ENCODE assay signal across 20 cellular contexts in genomic region chr3:149501524-149501923, GRCh38. TPM values are rescaled to one million over a fixed set of nuclear protein-coding genes. Genes with fewer than 3 reads are reported as not detected.
DNase-seq lines count a peak whose midpoint lies in the region; ATAC-seq, FAIRE-seq and TF ChIP-seq lines count a peak whose summit lies in the region.
"Had no signal": no experiment of that assay in that cellular context is flagged by ENCODE, and none has a peak within 500 bp of the region (broad histone marks: within the 10 kb centered on the region; RNA-seq: fewer than 3 reads in every experiment).

No MANE protein-coding gene starts in this region.

- no peaks in the 10 kb centered on the region for H3K27me3 ChIP-seq in PC-9 (ENCODE audit: insufficient read depth, low read depth)
- H3K27me3 ChIP-seq in fibroblast of lung (ENCODE audit: control insufficient read depth, insufficient read depth, low read length) = no peaks in the 10 kb centered on the region
- no peaks in the 10 kb centered on the region for H3K27me3 ChIP-seq in osteoblast (ENCODE audit: insufficient read depth, low read length)

- H3K79me2 ChIP-seq in PC-9 (ENCODE audit: low read depth) (no peaks in the 10 kb centered on the region), fibroblast of lung (ENCODE audit: control insufficient read depth, insufficient read depth, low read length) (no peaks in the 10 kb centered on the region), osteoblast (ENCODE audit: insufficient read depth, low read length) (peaks cover 11% of the 10 kb centered on the region)

- no peak overlapping the region for H2AFZ ChIP-seq in PC-9
- H2AFZ ChIP-seq in fibroblast of lung (ENCODE audit: low read length) = no peak overlapping the region
- peak overlapping the region; percentile 22 for H2AFZ ChIP-seq in osteoblast (ENCODE audit: low read length)

- no peaks in the 10 kb centered on the region for H3K36me3 ChIP-seq in PC-9 (ENCODE audit: low read depth)
- no peaks in the 10 kb centered on the region for H3K36me3 ChIP-seq in fibroblast of lung (ENCODE audit: control insufficient read depth, insufficient read depth, low read length)
- no peaks in the 10 kb centered on the region for H3K36me3 ChIP-seq in osteoblast (ENCODE audit: insufficient read depth, low read length)

- POLR2A ChIA-PET in PC-9 (lab: Charles Lee; ENCODE audit: unreplicated experiment) = interaction anchor here (0.6 to 0.7 kb wide), 2 partner anchors 157 to 650 kb away, joined by 3 to 6 read pairs; no protein-coding TSS in a partner anchor

- H3K27ac ChIP-seq in PC-9 (peak overlapping the region; percentile 48), fibroblast of lung (ENCODE audit: insufficient read depth, low read length) (peak overlapping the region; percentile 2), osteoblast (ENCODE audit: low read depth, low read length) (peak overlapping the region; percentile 95)

- no peak for ATAC-seq in HG02840 (IDR thresholded peaks at IDR 0.05; ENCODE audit: low FRiP score, unreplicated experiment)
- ATAC-seq: stimulated activated effector memory CD8-positive, alpha-beta T cell treated with anti-CD3 and anti-CD28 coated beads, Interleukin-12 subunit alpha, Interleukin-12 subunit beta, amount 100 ng/mL, for 72 hours had no signal

- H3K9ac ChIP-seq in fibroblast of lung (ENCODE audit: insufficient read depth, low read length) = no peak overlapping the region

- H4K20me1 ChIP-seq in PC-9 (ENCODE audit: insufficient read depth) (no peaks in the 10 kb centered on the region), fibroblast of lung (ENCODE audit: control insufficient read depth, extremely low read depth, insufficient read depth, low read length) (no peaks in the 10 kb centered on the region), osteoblast (ENCODE audit: insufficient read depth, low read length) (no peaks in the 10 kb centered on the region)

- H3K9me3 ChIP-seq in PC-9 (ENCODE audit: insufficient read depth, low read depth) (no peaks in the 10 kb centered on the region), fibroblast of lung (ENCODE audit: control insufficient read depth, insufficient read depth, low read depth, low read length) (no peaks in the 10 kb centered on the region), osteoblast (ENCODE audit: low read depth, low read length) (no peaks in the 10 kb centered on the region)

- FAIRE-seq in HTR-8/SVneo (lab: Jason Lieb, UNC) = no peak

- H3K9me2 ChIP-seq in PC-9 (ENCODE audit: insufficient read depth) = no peaks in the 10 kb centered on the region

- intact Hi-C loops in PC-9 (cut with micrococcal nuclease; ENCODE audit: unreplicated experiment) = no loop called here

- no peaks in the 10 kb centered on the region for H3F3A ChIP-seq in PC-9 (ENCODE audit: insufficient read depth, low read depth)

- H3K4me2 ChIP-seq in PC-9 = peak overlapping the region; percentile 26
- H3K4me2 ChIP-seq in fibroblast of lung (ENCODE audit: extremely low read depth, insufficient read depth, low read length) = no peak overlapping the region
- peak overlapping the region; percentile 46 for H3K4me2 ChIP-seq in osteoblast (ENCODE audit: insufficient read depth, low read length)

- TF ChIP-seq CTCF in AG09309 (IDR thresholded peaks at IDR 0.05; ENCODE audit: control insufficient read depth, insufficient read depth, low read depth, low read length, missing control alignments) (no peak), PC-9 (conservative IDR thresholded peaks at IDR 0.05) (no peak), fibroblast of lung (conservative IDR thresholded peaks at IDR 0.05 in 1 of 2, IDR thresholded peaks at IDR 0.05 in 1 of 2; ENCODE audit: low read depth in 1 of 2, low read length in 2 of 2) (no peak), osteoblast (IDR thresholded peaks at IDR 0.05; ENCODE audit: extremely low read depth, low read depth, low read length) (no peak)

- DNase-seq in AG09309 (ENCODE audit: low read depth) = peak; percentile 90
- DNase-seq in PC-9 = peak; percentile 22 to 89
- DNase-seq in fibroblast of lung (ENCODE audit: low read depth in 2 of 2) = peak; percentile 57 to 90
- DNase-seq in osteoblast (ENCODE audit: insufficient read length, low spot score, missing footprints) = peak; percentile 56
- DNase-seq in NCI-H2171 treated with DMSO at 0.1 percent for 48 hours (lab: John Stamatoyannopoulos, UW) = no peak
- no peak for DNase-seq in HTR-8/SVneo (ENCODE audit: insufficient read length, low spot score)
- no peak for DNase-seq in stimulated activated CD8-positive, alpha-beta memory T cell treated with anti-CD3 and anti-CD28 coated beads, Interleukin-4, amount 100 ng/mL, for 48 hours
- DNase-seq: activated naive CD4-positive, alpha-beta T cell treated with Interleukin-2 at 50 U/mL for 16 hours; C1 segment of cervical spinal cord; glutamatergic neuron; GOT3; MM.1S; nucleus accumbens; stimulated activated CD4-positive, alpha-beta T cell treated with anti-CD3 and anti-CD28 coated beads, Interleukin-2, amount 100 ng/mL, for 24 hours; T1000 had no signal

- H3K4me3 ChIP-seq in AG09309 (ENCODE audit: control insufficient read depth, low read depth, low read length) = no peak overlapping the region
- H3K4me3 ChIP-seq in PC-9 = no peak overlapping the region
- no peak overlapping the region for H3K4me3 ChIP-seq in fibroblast of lung (replicated peaks in 1 of 4; ENCODE audit: control extremely low read depth in 1 of 4, insufficient read depth in 1 of 4, low read depth in 3 of 4, low read length in 4 of 4)
- peak overlapping the region; percentile 6 for H3K4me3 ChIP-seq in osteoblast (ENCODE audit: insufficient read depth, low read length)

- BruUV-seq in PC-9 (replicated peaks; lab: Mats Ljungman, UMichigan) = no TSS peak

- CTCF ChIA-PET in PC-9 (lab: Charles Lee) = interaction anchor here (1.0 kb wide), 1 partner anchor 12 kb away, joined by 3 read pairs; no protein-coding TSS in a partner anchor

- H3K4me1 ChIP-seq in PC-9 (replicated peaks; ENCODE audit: insufficient read depth) (peaks cover 13% of the 10 kb centered on the region), fibroblast of lung (ENCODE audit: control insufficient read depth, extremely low read depth, insufficient read depth, low read length) (peaks cover 5% of the 10 kb centered on the region), osteoblast (ENCODE audit: insufficient read depth, low read length) (peaks cover 30% of the 10 kb centered on the region)

RNA-seq across cellular contexts. Expression of gene TM4SF4, which starts 27.0 kb away (rescaled TPM):
- total RNA-seq in PC-9 (2021) (not detected in 2 replicates), fibroblast of lung (0.26 and 1.7 TPM in 2 replicates), osteoblast (under 0.01 TPM in 1 of 2 replicates, not detected in the other)
- 0.98 and 1.7 TPM in 2 replicates for polyA plus RNA-seq in fibroblast of lung
- 0.82 and 1.6 TPM in 2 replicates for polyA plus RNA-seq in fibroblast of lung (2012)
- polyA minus RNA-seq in fibroblast of lung (ENCODE audit: low replicate concordance) = not detected in 2 replicates
- total RNA-seq: activated CD8-positive, alpha-beta memory T cell treated with anti-CD3 and anti-CD28 coated beads for 36 hours; dermis microvascular lymphatic vessel endothelial cell; lower leg skin had no signal

Comparison
In these comparisons a context has a peak if more than half of its experiments do, and no peak if none do; other contexts are left out.
1. DNase-seq: peak in AG09309 (single experiment), PC-9 (2 of 2), fibroblast of lung (2 of 2) and osteoblast (single experiment); none in NCI-H2171 treated with DMSO at 0.1 percent for 48 hours (single experiment), HTR-8/SVneo (single experiment) and stimulated activated CD8-positive, alpha-beta memory T cell treated with anti-CD3 and anti-CD28 coated beads, Interleukin-4, amount 100 ng/mL, for 48 hours (single experiment).
2. H3K27ac ChIP-seq: peak in every context shown above with its lines; median percentile 95 in osteoblast; 48 in PC-9; 2 in fibroblast of lung.